1 cellular context compared by ENCODE assay signal in the genomic region with DNA sequence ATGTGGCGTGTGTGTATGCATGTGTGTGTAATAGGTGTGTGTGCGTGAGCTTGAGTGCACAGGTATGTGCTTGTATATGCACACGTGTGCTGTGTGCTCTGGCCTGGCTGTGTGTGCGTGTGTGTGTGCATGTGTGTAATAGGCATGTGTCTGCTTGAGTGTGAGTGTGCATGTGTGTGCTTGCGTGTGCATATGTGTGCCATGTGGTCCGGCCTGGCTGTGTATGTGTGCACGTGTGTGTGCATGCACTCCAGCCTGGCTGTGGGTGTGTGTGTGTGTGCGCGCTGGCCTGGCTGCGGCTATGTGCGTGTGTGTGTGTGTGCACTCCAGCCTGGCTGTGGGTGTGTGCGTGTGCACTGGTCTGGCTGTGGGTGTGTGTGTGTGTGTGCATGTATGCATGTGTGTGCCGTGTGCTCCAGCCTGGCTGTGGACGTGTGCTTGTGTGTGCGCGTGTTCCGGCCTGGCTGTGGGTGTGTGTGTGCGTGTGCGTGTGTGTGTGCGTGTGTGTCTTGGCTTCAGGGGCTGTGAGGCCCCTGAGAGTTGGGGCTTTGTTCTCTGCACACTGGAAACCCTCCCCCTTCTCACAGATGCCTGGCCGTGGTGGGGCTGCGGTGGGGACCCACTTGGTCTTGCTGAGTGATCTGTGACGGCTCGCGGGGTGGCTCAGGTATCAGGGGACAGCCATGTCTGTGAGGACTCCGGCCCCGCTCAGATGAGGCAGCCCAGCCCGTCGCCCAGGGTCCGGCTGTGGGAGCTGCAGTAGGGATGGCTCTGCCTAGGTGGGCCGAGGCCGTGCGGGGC.
TF ChIP-seq lines count a peak whose summit lies in the region.

No MANE protein-coding gene starts in this region.

TF ChIP-seq in WTC11, 78 proteins besides CTCF, POLR2A, EP300 and RAD21:
- TF ChIP-seq NFE2L1 (CRISPR knock-in tag; IDR thresholded peaks at IDR 0.05) (0 out of 2 replicates have a peak, but pooled peaks have one; percentile 16), NR2C2 (CRISPR knock-in tag; IDR thresholded peaks at IDR 0.05) (no peak)
